In the genomic region with DNA sequence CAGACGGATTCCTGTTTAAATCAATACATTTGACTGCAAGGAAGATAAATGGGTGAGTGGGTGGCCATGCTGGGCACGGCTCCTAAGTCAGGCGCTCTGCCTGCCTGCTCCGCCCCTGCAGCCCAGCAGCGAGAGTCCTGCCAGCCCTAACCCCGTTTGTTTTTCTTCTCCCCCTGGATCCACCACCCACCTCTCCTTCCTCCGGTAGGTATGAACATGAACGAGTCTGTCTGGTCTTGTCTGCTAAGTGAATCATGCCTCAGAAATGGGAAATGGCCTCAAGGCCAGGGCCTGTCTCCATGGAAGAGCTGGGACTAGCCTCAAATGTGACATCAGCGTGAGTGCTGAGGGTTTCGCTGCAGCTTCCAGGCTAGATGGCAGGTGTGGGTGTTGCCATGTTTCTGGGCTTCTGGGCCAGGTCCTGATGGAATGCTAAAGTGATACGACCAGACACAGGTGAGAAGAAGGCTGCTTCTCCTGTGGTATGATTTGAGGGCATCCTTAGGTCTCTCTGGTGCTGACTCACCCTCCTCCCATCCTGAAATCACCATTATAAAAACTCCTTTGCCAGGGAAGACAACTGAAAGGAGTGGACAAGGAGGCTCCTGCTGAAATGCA, we compare ENCODE assay signal across 1 cellular context.
TF ChIP-seq lines count a peak whose summit lies in the region.

No MANE protein-coding gene starts in this region.

TF ChIP-seq in HepG2, 621 proteins besides CTCF, POLR2A, EP300 and RAD21 (continued from another document and continues in another):
- TF ChIP-seq FOXO1 (CRISPR knock-in tag; IDR thresholded peaks at IDR 0.05), result no peak
- no peak for TF ChIP-seq ISX (CRISPR knock-in tag; conservative IDR thresholded peaks at IDR 0.05)
- TF ChIP-seq CENPX (CRISPR knock-in tag; IDR thresholded peaks at IDR 0.05), result no peak
- TF ChIP-seq, protein P1, sequence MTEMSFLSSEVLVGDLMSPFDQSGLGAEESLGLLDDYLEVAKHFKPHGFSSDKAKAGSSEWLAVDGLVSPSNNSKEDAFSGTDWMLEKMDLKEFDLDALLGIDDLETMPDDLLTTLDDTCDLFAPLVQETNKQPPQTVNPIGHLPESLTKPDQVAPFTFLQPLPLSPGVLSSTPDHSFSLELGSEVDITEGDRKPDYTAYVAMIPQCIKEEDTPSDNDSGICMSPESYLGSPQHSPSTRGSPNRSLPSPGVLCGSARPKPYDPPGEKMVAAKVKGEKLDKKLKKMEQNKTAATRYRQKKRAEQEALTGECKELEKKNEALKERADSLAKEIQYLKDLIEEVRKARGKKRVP (CRISPR knock-in tag; IDR thresholded peaks at IDR 0.05), result no peak
- TF ChIP-seq, protein P2, sequence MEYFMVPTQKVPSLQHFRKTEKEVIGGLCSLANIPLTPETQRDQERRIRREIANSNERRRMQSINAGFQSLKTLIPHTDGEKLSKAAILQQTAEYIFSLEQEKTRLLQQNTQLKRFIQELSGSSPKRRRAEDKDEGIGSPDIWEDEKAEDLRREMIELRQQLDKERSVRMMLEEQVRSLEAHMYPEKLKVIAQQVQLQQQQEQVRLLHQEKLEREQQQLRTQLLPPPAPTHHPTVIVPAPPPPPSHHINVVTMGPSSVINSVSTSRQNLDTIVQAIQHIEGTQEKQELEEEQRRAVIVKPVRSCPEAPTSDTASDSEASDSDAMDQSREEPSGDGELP (IDR thresholded peaks at IDR 0.05; ENCODE audit: borderline replicate concordance, low read depth), result no peak
- TF ChIP-seq MTA3 (CRISPR knock-in tag; IDR thresholded peaks at IDR 0.05), result no peak
- no peak for TF ChIP-seq MEF2D (CRISPR knock-in tag; IDR thresholded peaks at IDR 0.05)
- TF ChIP-seq ZNF605 (CRISPR knock-in tag; IDR thresholded peaks at IDR 0.05), result no peak
- TF ChIP-seq FOXK1 (CRISPR knock-in tag; IDR thresholded peaks at IDR 0.05; ENCODE audit: borderline replicate concordance, low read depth), result no peak
- TF ChIP-seq, protein P3, sequence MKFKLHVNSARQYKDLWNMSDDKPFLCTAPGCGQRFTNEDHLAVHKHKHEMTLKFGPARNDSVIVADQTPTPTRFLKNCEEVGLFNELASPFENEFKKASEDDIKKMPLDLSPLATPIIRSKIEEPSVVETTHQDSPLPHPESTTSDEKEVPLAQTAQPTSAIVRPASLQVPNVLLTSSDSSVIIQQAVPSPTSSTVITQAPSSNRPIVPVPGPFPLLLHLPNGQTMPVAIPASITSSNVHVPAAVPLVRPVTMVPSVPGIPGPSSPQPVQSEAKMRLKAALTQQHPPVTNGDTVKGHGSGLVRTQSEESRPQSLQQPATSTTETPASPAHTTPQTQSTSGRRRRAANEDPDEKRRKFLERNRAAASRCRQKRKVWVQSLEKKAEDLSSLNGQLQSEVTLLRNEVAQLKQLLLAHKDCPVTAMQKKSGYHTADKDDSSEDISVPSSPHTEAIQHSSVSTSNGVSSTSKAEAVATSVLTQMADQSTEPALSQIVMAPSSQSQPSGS (CRISPR knock-in tag; IDR thresholded peaks at IDR 0.05), result no peak
- TF ChIP-seq RARA (CRISPR knock-in tag; IDR thresholded peaks at IDR 0.05), result 0 out of 2 replicates have a peak, but pooled peaks have one; percentile 12
- no peak for TF ChIP-seq HNRNPK (IDR thresholded peaks at IDR 0.05; ENCODE audit: low read depth, low read length, poor library complexity, severe bottlenecking)
- no peak for TF ChIP-seq MIER2 (CRISPR knock-in tag; IDR thresholded peaks at IDR 0.05)
- TF ChIP-seq KDM2A (CRISPR knock-in tag; IDR thresholded peaks at IDR 0.05; ENCODE audit: borderline replicate concordance, low read depth), result peak; percentile 19; the same call in 1 of the 2 replicates
- TF ChIP-seq ZNF644 (CRISPR knock-in tag; IDR thresholded peaks at IDR 0.05; ENCODE audit: low read depth), result peak; percentile 41; the same call in 1 of the 2 replicates
- peak; percentile 37; the same call in 1 of the 2 replicates for TF ChIP-seq SALL1 (CRISPR knock-in tag; IDR thresholded peaks at IDR 0.05)
- TF ChIP-seq, protein P4, sequence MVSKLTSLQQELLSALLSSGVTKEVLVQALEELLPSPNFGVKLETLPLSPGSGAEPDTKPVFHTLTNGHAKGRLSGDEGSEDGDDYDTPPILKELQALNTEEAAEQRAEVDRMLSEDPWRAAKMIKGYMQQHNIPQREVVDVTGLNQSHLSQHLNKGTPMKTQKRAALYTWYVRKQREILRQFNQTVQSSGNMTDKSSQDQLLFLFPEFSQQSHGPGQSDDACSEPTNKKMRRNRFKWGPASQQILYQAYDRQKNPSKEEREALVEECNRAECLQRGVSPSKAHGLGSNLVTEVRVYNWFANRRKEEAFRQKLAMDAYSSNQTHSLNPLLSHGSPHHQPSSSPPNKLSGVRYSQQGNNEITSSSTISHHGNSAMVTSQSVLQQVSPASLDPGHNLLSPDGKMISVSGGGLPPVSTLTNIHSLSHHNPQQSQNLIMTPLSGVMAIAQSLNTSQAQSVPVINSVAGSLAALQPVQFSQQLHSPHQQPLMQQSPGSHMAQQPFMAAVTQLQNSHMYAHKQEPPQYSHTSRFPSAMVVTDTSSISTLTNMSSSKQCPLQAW (CRISPR knock-in tag; IDR thresholded peaks at IDR 0.05), result peak; percentile 63; the same call in 1 of the 2 replicates
- TF ChIP-seq, protein P5, sequence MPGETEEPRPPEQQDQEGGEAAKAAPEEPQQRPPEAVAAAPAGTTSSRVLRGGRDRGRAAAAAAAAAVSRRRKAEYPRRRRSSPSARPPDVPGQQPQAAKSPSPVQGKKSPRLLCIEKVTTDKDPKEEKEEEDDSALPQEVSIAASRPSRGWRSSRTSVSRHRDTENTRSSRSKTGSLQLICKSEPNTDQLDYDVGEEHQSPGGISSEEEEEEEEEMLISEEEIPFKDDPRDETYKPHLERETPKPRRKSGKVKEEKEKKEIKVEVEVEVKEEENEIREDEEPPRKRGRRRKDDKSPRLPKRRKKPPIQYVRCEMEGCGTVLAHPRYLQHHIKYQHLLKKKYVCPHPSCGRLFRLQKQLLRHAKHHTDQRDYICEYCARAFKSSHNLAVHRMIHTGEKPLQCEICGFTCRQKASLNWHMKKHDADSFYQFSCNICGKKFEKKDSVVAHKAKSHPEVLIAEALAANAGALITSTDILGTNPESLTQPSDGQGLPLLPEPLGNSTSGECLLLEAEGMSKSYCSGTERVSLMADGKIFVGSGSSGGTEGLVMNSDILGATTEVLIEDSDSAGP (CRISPR knock-in tag; IDR thresholded peaks at IDR 0.05; ENCODE audit: borderline replicate concordance), result no peak; the same call in 1 of the 2 replicates
- no peak for TF ChIP-seq CREM (IDR thresholded peaks at IDR 0.05)
- TF ChIP-seq CREM (CRISPR knock-in tag; IDR thresholded peaks at IDR 0.05), result no peak
- TF ChIP-seq ZFX (CRISPR knock-in tag; IDR thresholded peaks at IDR 0.05; ENCODE audit: low read depth), result peak; percentile 25; the same call in 1 of the 2 replicates
- TF ChIP-seq THAP11 (CRISPR knock-in tag; IDR thresholded peaks at IDR 0.05), result 0 out of 2 replicates have a peak, but pooled peaks have one; percentile 31
- TF ChIP-seq, protein P6, sequence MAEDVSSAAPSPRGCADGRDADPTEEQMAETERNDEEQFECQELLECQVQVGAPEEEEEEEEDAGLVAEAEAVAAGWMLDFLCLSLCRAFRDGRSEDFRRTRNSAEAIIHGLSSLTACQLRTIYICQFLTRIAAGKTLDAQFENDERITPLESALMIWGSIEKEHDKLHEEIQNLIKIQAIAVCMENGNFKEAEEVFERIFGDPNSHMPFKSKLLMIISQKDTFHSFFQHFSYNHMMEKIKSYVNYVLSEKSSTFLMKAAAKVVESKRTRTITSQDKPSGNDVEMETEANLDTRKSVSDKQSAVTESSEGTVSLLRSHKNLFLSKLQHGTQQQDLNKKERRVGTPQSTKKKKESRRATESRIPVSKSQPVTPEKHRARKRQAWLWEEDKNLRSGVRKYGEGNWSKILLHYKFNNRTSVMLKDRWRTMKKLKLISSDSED (CRISPR knock-in tag; IDR thresholded peaks at IDR 0.05), result no peak
- TF ChIP-seq TEAD3 (CRISPR knock-in tag; optimal IDR thresholded peaks at IDR 0.05; ENCODE audit: borderline replicate concordance), result peak; percentile 47
- no peak for TF ChIP-seq ZNF44 (CRISPR knock-in tag; IDR thresholded peaks at IDR 0.05)
- TF ChIP-seq LCORL (IDR thresholded peaks at IDR 0.05), result no peak
- TF ChIP-seq LCORL (CRISPR knock-in tag; IDR thresholded peaks at IDR 0.05), result 0 out of 2 replicates have a peak, but pooled peaks have one; percentile 21
- peak; percentile 34; the same call in 1 of the 2 replicates for TF ChIP-seq KDM5B (CRISPR knock-in tag; IDR thresholded peaks at IDR 0.05; ENCODE audit: borderline replicate concordance)
- TF ChIP-seq ISL2 (CRISPR knock-in tag; IDR thresholded peaks at IDR 0.05), result no peak
- TF ChIP-seq ZNF572 (CRISPR knock-in tag; IDR thresholded peaks at IDR 0.05), result 0 out of 2 replicates have a peak, but pooled peaks have one; percentile 49
- TF ChIP-seq, protein P7, sequence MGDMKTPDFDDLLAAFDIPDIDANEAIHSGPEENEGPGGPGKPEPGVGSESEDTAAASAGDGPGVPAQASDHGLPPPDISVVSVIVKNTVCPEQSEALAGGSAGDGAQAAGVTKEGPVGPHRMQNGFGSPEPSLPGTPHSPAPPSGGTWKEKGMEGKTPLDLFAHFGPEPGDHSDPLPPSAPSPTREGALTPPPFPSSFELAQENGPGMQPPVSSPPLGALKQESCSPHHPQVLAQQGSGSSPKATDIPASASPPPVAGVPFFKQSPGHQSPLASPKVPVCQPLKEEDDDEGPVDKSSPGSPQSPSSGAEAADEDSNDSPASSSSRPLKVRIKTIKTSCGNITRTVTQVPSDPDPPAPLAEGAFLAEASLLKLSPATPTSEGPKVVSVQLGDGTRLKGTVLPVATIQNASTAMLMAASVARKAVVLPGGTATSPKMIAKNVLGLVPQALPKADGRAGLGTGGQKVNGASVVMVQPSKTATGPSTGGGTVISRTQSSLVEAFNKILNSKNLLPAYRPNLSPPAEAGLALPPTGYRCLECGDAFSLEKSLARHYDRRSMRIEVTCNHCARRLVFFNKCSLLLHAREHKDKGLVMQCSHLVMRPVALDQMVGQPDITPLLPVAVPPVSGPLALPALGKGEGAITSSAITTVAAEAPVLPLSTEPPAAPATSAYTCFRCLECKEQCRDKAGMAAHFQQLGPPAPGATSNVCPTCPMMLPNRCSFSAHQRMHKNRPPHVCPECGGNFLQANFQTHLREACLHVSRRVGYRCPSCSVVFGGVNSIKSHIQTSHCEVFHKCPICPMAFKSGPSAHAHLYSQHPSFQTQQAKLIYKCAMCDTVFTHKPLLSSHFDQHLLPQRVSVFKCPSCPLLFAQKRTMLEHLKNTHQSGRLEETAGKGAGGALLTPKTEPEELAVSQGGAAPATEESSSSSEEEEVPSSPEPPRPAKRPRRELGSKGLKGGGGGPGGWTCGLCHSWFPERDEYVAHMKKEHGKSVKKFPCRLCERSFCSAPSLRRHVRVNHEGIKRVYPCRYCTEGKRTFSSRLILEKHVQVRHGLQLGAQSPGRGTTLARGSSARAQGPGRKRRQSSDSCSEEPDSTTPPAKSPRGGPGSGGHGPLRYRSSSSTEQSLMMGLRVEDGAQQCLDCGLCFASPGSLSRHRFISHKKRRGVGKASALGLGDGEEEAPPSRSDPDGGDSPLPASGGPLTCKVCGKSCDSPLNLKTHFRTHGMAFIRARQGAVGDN (CRISPR knock-in tag; IDR thresholded peaks at IDR 0.05), result peak; percentile 60
- no peak for TF ChIP-seq CEBPB (IDR thresholded peaks at IDR 0.05; ENCODE audit: borderline replicate concordance, low read depth, low read length)
- TF ChIP-seq GATAD1 (CRISPR knock-in tag; IDR thresholded peaks at IDR 0.05), result no peak
- TF ChIP-seq ZNF160 (CRISPR knock-in tag; IDR thresholded peaks at IDR 0.05), result no peak
- TF ChIP-seq, protein P8, sequence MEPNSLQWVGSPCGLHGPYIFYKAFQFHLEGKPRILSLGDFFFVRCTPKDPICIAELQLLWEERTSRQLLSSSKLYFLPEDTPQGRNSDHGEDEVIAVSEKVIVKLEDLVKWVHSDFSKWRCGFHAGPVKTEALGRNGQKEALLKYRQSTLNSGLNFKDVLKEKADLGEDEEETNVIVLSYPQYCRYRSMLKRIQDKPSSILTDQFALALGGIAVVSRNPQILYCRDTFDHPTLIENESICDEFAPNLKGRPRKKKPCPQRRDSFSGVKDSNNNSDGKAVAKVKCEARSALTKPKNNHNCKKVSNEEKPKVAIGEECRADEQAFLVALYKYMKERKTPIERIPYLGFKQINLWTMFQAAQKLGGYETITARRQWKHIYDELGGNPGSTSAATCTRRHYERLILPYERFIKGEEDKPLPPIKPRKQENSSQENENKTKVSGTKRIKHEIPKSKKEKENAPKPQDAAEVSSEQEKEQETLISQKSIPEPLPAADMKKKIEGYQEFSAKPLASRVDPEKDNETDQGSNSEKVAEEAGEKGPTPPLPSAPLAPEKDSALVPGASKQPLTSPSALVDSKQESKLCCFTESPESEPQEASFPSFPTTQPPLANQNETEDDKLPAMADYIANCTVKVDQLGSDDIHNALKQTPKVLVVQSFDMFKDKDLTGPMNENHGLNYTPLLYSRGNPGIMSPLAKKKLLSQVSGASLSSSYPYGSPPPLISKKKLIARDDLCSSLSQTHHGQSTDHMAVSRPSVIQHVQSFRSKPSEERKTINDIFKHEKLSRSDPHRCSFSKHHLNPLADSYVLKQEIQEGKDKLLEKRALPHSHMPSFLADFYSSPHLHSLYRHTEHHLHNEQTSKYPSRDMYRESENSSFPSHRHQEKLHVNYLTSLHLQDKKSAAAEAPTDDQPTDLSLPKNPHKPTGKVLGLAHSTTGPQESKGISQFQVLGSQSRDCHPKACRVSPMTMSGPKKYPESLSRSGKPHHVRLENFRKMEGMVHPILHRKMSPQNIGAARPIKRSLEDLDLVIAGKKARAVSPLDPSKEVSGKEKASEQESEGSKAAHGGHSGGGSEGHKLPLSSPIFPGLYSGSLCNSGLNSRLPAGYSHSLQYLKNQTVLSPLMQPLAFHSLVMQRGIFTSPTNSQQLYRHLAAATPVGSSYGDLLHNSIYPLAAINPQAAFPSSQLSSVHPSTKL (CRISPR knock-in tag; IDR thresholded peaks at IDR 0.05), result peak; percentile 49
- TF ChIP-seq ZMYM3 (CRISPR knock-in tag; IDR thresholded peaks at IDR 0.05), result no peak
- TF ChIP-seq ARNTL (CRISPR knock-in tag; IDR thresholded peaks at IDR 0.05), result no peak
- no peak for TF ChIP-seq NONO (IDR thresholded peaks at IDR 0.05)
- TF ChIP-seq NONO (CRISPR knock-in tag; conservative IDR thresholded peaks at IDR 0.05), result no peak
- TF ChIP-seq SAP130 (CRISPR knock-in tag; IDR thresholded peaks at IDR 0.05; ENCODE audit: low read depth), result peak; percentile 44
- no peak for TF ChIP-seq HNF4A (CRISPR knock-in tag; IDR thresholded peaks at IDR 0.05)
- no peak for TF ChIP-seq ZNF441 (CRISPR knock-in tag; IDR thresholded peaks at IDR 0.05; ENCODE audit: borderline replicate concordance)
- TF ChIP-seq ZNF136 (CRISPR knock-in tag; IDR thresholded peaks at IDR 0.05; ENCODE audit: low read depth), result no peak
- no peak for TF ChIP-seq ZNF619 (CRISPR knock-in tag; IDR thresholded peaks at IDR 0.05)
- no peak for TF ChIP-seq PRPF4 (IDR thresholded peaks at IDR 0.05; ENCODE audit: low read depth, low read length, poor library complexity, severe bottlenecking)
- no peak for TF ChIP-seq KLF16 (CRISPR knock-in tag; IDR thresholded peaks at IDR 0.05)
- no peak for TF ChIP-seq ZZZ3 (CRISPR knock-in tag; IDR thresholded peaks at IDR 0.05; ENCODE audit: borderline replicate concordance)
- TF ChIP-seq YEATS4 (CRISPR knock-in tag; IDR thresholded peaks at IDR 0.05; ENCODE audit: borderline replicate concordance), result 0 out of 2 replicates have a peak, but pooled peaks have one; percentile 24
- TF ChIP-seq MYC (CRISPR knock-in tag; IDR thresholded peaks at IDR 0.05; ENCODE audit: borderline replicate concordance), result 0 out of 2 replicates have a peak, but pooled peaks have one; percentile 24
- no peak for TF ChIP-seq ZNF460 (CRISPR knock-in tag; IDR thresholded peaks at IDR 0.05; ENCODE audit: borderline replicate concordance)
- TF ChIP-seq SMAD3 (CRISPR knock-in tag; IDR thresholded peaks at IDR 0.05), result no peak
- no peak for TF ChIP-seq KDM6A (CRISPR knock-in tag; IDR thresholded peaks at IDR 0.05; ENCODE audit: low read depth)
- TF ChIP-seq MXD4 (CRISPR knock-in tag; IDR thresholded peaks at IDR 0.05), result no peak
- no peak for TF ChIP-seq AKAP8 (CRISPR knock-in tag; IDR thresholded peaks at IDR 0.05)
- no peak for TF ChIP-seq ZNF382 (CRISPR knock-in tag; IDR thresholded peaks at IDR 0.05; ENCODE audit: borderline replicate concordance)
